ENCODE assay signal across 8 cellular contexts in the genomic region with DNA sequence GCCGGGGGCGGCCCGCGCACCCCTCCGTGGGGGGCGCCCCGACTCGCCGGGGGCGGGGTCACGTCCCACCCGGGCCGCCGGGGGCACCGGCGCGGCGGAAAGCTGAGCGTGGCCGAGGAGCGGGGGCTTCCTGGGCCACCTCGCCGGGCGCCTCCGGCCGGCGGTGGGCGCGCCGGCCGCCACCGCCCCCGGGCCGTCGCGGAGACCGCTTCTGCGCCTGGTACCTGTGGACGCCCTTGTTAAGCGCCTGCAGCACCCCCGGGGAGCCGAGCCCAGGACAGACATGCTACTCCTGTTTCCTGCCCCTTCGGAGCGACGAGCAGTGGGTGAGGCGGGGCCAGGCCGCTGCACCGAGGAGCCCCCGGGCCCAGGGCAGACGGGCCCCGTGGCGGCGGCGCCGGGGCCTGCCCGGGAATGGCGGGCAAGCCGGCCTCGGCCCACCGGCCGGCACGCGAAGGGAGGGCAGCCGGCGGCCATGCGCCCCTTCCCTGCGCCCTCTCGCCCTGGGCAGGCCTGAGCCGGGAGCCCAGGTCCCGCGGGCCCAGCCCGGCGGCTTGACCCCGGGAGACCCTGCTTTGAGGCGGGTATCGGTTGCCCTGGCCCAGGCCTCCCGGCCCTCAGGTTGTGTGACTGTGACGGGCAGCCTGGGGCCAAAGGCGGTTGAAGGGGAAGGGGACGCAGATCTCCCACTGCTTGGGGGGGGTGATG. TPM values are rescaled to one million over a fixed set of nuclear protein-coding genes. Genes with fewer than 3 reads are reported as not detected.
DNase-seq lines count a peak whose midpoint lies in the region; ATAC-seq and TF ChIP-seq lines count a peak whose summit lies in the region.

No MANE protein-coding gene starts in this region.

- CTCF ChIA-PET in OCI-LY7 (lab: Charles Lee; ENCODE audit: unreplicated experiment) = interaction anchor here (1.0 kb wide), 2 partner anchors 49 to 199 kb away, joined by 3 to 5 read pairs; no protein-coding TSS in a partner anchor
- CTCF ChIA-PET in activated naive CD4-positive, alpha-beta T cell treated with anti-CD3 and anti-CD28 coated beads, Interleukin-2, amount 10 ng/mL, durations not matched to agents 7 days and 5 days (lab: Charles Lee) = interaction anchor here (1.3 to 1.6 kb wide), 3 partner anchors 37 to 51 kb away, joined by 4 to 5 read pairs (median 5); no protein-coding TSS in a partner anchor

- no peaks in the 10 kb centered on the region; the same call in 1 of the 2 replicates for H4K20me1 ChIP-seq in OCI-LY7 (ENCODE audit: insufficient read depth, low read length)

- peaks cover 28% of the 10 kb centered on the region for H3K4me1 Mint-ChIP-seq in activated naive CD4-positive, alpha-beta T cell treated with anti-CD3 and anti-CD28 coated beads, Interleukin-2, amount 10 ng/mL, durations not matched to agents 7 days and 5 days

- intact Hi-C loops in OCI-LY7 (cut with micrococcal nuclease; ENCODE audit: unreplicated experiment) (no loop called here), Right ventricle myocardium superior (cut with DNase I) (no loop called here)

- DNase-seq in GM13976 (ENCODE audit: low spot score) (peak; percentile 69), OCI-LY7 (ENCODE audit: low spot score) (peak; percentile 48), Right ventricle myocardium superior (peak; percentile 71), epidermal melanocyte (ENCODE audit: insufficient read length, low spot score) (no peak), NCI-H526 treated with DMSO at 0.1 percent for 48 hours (lab: John Stamatoyannopoulos, UW) (no peak)
- DNase-seq in activated naive CD4-positive, alpha-beta T cell treated with anti-CD3 and anti-CD28 coated beads, Interleukin-2, amount 10 ng/mL, durations not matched to agents 7 days and 5 days = peak; percentile 73

- H3K9ac ChIP-seq in parathyroid adenoma = no peak overlapping the region

- TF ChIP-seq CTCF in GM13976 (IDR thresholded peaks at IDR 0.05; ENCODE audit: borderline replicate concordance, control extremely low read depth, extremely low read depth, insufficient read depth, missing control alignments) (no peak), OCI-LY7 (conservative IDR thresholded peaks at IDR 0.05; ENCODE audit: low read length) (no peak), parathyroid adenoma (IDR thresholded peaks at IDR 0.05) (no peak)

- H3K27ac ChIP-seq in OCI-LY7 (ENCODE audit: low read depth, low read length, poor library complexity, severe bottlenecking) = peak overlapping the region; percentile 50
- peak overlapping the region; percentile 75 for H3K27ac ChIP-seq in parathyroid adenoma

- H2AFZ ChIP-seq in OCI-LY7 (ENCODE audit: low read length) (peak overlapping the region; percentile 68; the same call in 1 of the 2 replicates), parathyroid adenoma (peak overlapping the region; percentile 80)

- peaks cover 21% of the 10 kb centered on the region for H3K36me3 Mint-ChIP-seq in activated naive CD4-positive, alpha-beta T cell treated with anti-CD3 and anti-CD28 coated beads, Interleukin-2, amount 10 ng/mL, durations not matched to agents 7 days and 5 days

- peak overlapping the region; percentile 66 for H3K4me3 ChIP-seq in OCI-LY7 (ENCODE audit: low read depth, low read length, poor library complexity, severe bottlenecking)
- no peak overlapping the region for H3K4me3 ChIP-seq in parathyroid adenoma (ENCODE audit: low read depth, low read length)

- POLR2A ChIA-PET in OCI-LY7 (lab: Charles Lee) = interaction anchor here (0.5 to 1.1 kb wide), 6 partner anchors 10 to 232 kb away, joined by 3 to 4 read pairs (median 3); no protein-coding TSS in a partner anchor

- H3K9me2 ChIP-seq in OCI-LY7 (ENCODE audit: insufficient read depth, low read length) = no peaks in the 10 kb centered on the region

- H3K27ac Mint-ChIP-seq in activated naive CD4-positive, alpha-beta T cell treated with anti-CD3 and anti-CD28 coated beads, Interleukin-2, amount 10 ng/mL, durations not matched to agents 7 days and 5 days = peak overlapping the region; percentile 87

- no peaks in the 10 kb centered on the region for H3K9me3 Mint-ChIP-seq in activated naive CD4-positive, alpha-beta T cell treated with anti-CD3 and anti-CD28 coated beads, Interleukin-2, amount 10 ng/mL, durations not matched to agents 7 days and 5 days

- peak overlapping the region; percentile 79 for H3K4me2 ChIP-seq in OCI-LY7 (ENCODE audit: low read length)
- peak overlapping the region; percentile 49 for H3K4me2 ChIP-seq in parathyroid adenoma (ENCODE audit: low read length)

- peak; percentile 20 for ATAC-seq in HG02642 (IDR thresholded peaks at IDR 0.05; ENCODE audit: poor library complexity, unreplicated experiment)
- peak; percentile 30 for ATAC-seq in Right ventricle myocardium superior (ENCODE audit: poor library complexity)

- H3K36me3 ChIP-seq in OCI-LY7 (ENCODE audit: insufficient read depth, low read length) = peaks cover 17% of the 10 kb centered on the region
- H3K36me3 ChIP-seq in parathyroid adenoma (ENCODE audit: control insufficient read depth, insufficient read depth, low read length) = no peaks in the 10 kb centered on the region

- no peaks in the 10 kb centered on the region for H3K27me3 ChIP-seq in parathyroid adenoma (ENCODE audit: control insufficient read depth, insufficient read depth, low read length)

- peak overlapping the region; percentile 76 for H3K4me3 Mint-ChIP-seq in activated naive CD4-positive, alpha-beta T cell treated with anti-CD3 and anti-CD28 coated beads, Interleukin-2, amount 10 ng/mL, durations not matched to agents 7 days and 5 days

- peaks cover 23% of the 10 kb centered on the region for H3K27me3 Mint-ChIP-seq in activated naive CD4-positive, alpha-beta T cell treated with anti-CD3 and anti-CD28 coated beads, Interleukin-2, amount 10 ng/mL, durations not matched to agents 7 days and 5 days

- H3K9me3 ChIP-seq in OCI-LY7 (ENCODE audit: low read length) = no peaks in the 10 kb centered on the region
- no peaks in the 10 kb centered on the region for H3K9me3 ChIP-seq in parathyroid adenoma (ENCODE audit: control insufficient read depth, low read length)

- H3K79me2 ChIP-seq in OCI-LY7 (ENCODE audit: insufficient read depth, low read depth, low read length) = peaks cover 36% of the 10 kb centered on the region
- peaks cover 5% of the 10 kb centered on the region for H3K79me2 ChIP-seq in parathyroid adenoma

- H3K4me1 ChIP-seq in OCI-LY7 (ENCODE audit: insufficient read depth, low read length, poor library complexity, severe bottlenecking) = peaks cover 28% of the 10 kb centered on the region
- H3K4me1 ChIP-seq in parathyroid adenoma = no peaks in the 10 kb centered on the region

- no TSS peak for BruUV-seq in OCI-LY7 (replicated peaks; lab: Mats Ljungman, UMichigan)

- in situ Hi-C loops in GM13976 (cut with MboI; ENCODE audit: low sequenced_read_pairs, unreplicated experiment) = no loop called here

RNA-seq across cellular contexts. Expression of gene KDM2A, which starts 0.8 kb away (rescaled TPM):
- total RNA-seq in OCI-LY7 (2014; rRNA removed; shearing (Covaris generic)) = 25.4 and 31.7 TPM in 2 replicates
- 62.5 and 66.2 TPM in 2 replicates for total RNA-seq in OCI-LY7 (2022)
- 40.7 TPM for total RNA-seq in Right ventricle myocardium superior

Comparison
In these comparisons a context has a peak if more than half of its experiments do, and no peak if none do; other contexts are left out.
1. DNase-seq: peak in GM13976 (single experiment), OCI-LY7 (single experiment), activated naive CD4-positive, alpha-beta T cell treated with anti-CD3 and anti-CD28 coated beads, Interleukin-2, amount 10 ng/mL, durations not matched to agents 7 days and 5 days (single experiment) and Right ventricle myocardium superior (single experiment); none in epidermal melanocyte (single experiment) and NCI-H526 treated with DMSO at 0.1 percent for 48 hours (single experiment).